11 cellular contexts compared by ENCODE assay signal in genomic region chr3:45123841-45124269, GRCh38. TPM values are rescaled to one million over a fixed set of nuclear protein-coding genes. Genes with fewer than 3 reads are reported as not detected.
DNase-seq lines count a peak whose midpoint lies in the region; ATAC-seq, FAIRE-seq and TF ChIP-seq lines count a peak whose summit lies in the region.
"Had no signal": no experiment of that assay in that cellular context is flagged by ENCODE, and none has a peak within 500 bp of the region (broad histone marks: within the 10 kb centered on the region; RNA-seq: fewer than 3 reads in every experiment).

No MANE protein-coding gene starts in this region.

- no peak overlapping the region for H3K4me3 ChIP-seq in A549
- H3K4me3 ChIP-seq in astrocyte (ENCODE audit: insufficient read depth, low read depth, low read length): no peak overlapping the region
- peak overlapping the region in 1 of 3 experiments; percentile 11 for H3K4me3 ChIP-seq in keratinocyte (ENCODE audit: control insufficient read depth in 2 of 3, extremely low read depth in 1 of 3, insufficient read depth in 2 of 3, low read depth in 1 of 3, low read length in 3 of 3)
- no peak overlapping the region for H3K4me3 ChIP-seq in upper lobe of left lung
- H3K4me3 ChIP-seq: spleen had no signal

- dilution Hi-C loops in keratinocyte (cut with MboI; ENCODE audit: extremely low pct_ligation_motif_present, low sequenced_read_pairs): no loop called here

- peak overlapping the region; percentile 72 to 85 for H3K27ac ChIP-seq in A549
- H3K27ac ChIP-seq in astrocyte (ENCODE audit: low read depth, low read length): peak overlapping the region; percentile 67
- H3K27ac ChIP-seq in keratinocyte (ENCODE audit: control insufficient read depth, insufficient read depth, low read length): peak overlapping the region; percentile 99
- no peak overlapping the region for H3K27ac ChIP-seq in upper lobe of left lung
- H3K27ac ChIP-seq: spleen had no signal

- H2AFZ ChIP-seq in astrocyte (ENCODE audit: low read depth, low read length) (no peak overlapping the region), keratinocyte (ENCODE audit: control insufficient read depth, low read length) (no peak overlapping the region)

- CTCF ChIA-PET in A549 (lab: Yijun Ruan, JAX): interaction anchor here (0.6 to 1.8 kb wide), 8 partner anchors 15 to 304 kb away, joined by 3 to 16 read pairs (median 3); no protein-coding TSS in a partner anchor

- H3K36me3 ChIP-seq in astrocyte (ENCODE audit: insufficient read depth, low read length): no peaks in the 10 kb centered on the region
- peaks cover 9 to 45% of the 10 kb centered on the region in 2 experiments for H3K36me3 ChIP-seq in keratinocyte (ENCODE audit: control insufficient read depth in 2 of 2, extremely low read depth in 1 of 2, insufficient read depth in 2 of 2, low read length in 2 of 2)
- H3K36me3 ChIP-seq in upper lobe of left lung: no peaks in the 10 kb centered on the region
- H3K36me3 ChIP-seq: spleen had no signal

- TF ChIP-seq CTCF in A549 (IDR thresholded peaks at IDR 0.05) (no peak), astrocyte (IDR thresholded peaks at IDR 0.05; ENCODE audit: insufficient read depth, low read depth, low read length) (no peak), keratinocyte (optimal IDR thresholded peaks at IDR 0.05 in 1 of 3, IDR thresholded peaks at IDR 0.05 in 1 of 3, conservative IDR thresholded peaks at IDR 0.05 in 1 of 3; ENCODE audit: extremely low read depth in 1 of 3, insufficient read depth in 2 of 3, low read length in 3 of 3) (no peak), upper lobe of left lung (IDR thresholded peaks at IDR 0.05) (no peak)

- 11% methylated on average over 2 of the region's 2 CpGs for WGBS in A549 (ENCODE audit: missing lambda C conversion rate)
- WGBS in upper lobe of left lung, 2 donors: 67 to 77% methylated on average over 2 of the region's 2 CpGs

- H3K79me2 ChIP-seq in astrocyte (ENCODE audit: insufficient read depth, low read length): no peaks in the 10 kb centered on the region
- H3K79me2 ChIP-seq in keratinocyte (ENCODE audit: control insufficient read depth, insufficient read depth, low read length): peaks cover 76% of the 10 kb centered on the region

- H3K9me1 ChIP-seq in keratinocyte (ENCODE audit: control insufficient read depth, extremely low read depth, insufficient read depth, low read length): peaks cover 23% of the 10 kb centered on the region

- H3K9ac ChIP-seq in astrocyte (ENCODE audit: low read length) (peak overlapping the region; percentile 57), keratinocyte (ENCODE audit: control insufficient read depth, extremely low read depth, insufficient read depth, low read length) (peak overlapping the region; percentile 76)

- H4K20me1 ChIP-seq in astrocyte (ENCODE audit: insufficient read depth, low read length) (no peaks in the 10 kb centered on the region), keratinocyte (ENCODE audit: control insufficient read depth, extremely low read depth, insufficient read depth, low read length) (peaks cover 34% of the 10 kb centered on the region)

- H3K4me1 Mint-ChIP-seq in astrocyte (ENCODE audit: low read depth, unreplicated experiment): peaks cover 18% of the 10 kb centered on the region

- peak overlapping the region; percentile 78 for H3K4me2 ChIP-seq in A549
- H3K4me2 ChIP-seq in astrocyte (ENCODE audit: low read length): peak overlapping the region; percentile 58
- H3K4me2 ChIP-seq in keratinocyte (ENCODE audit: control insufficient read depth, extremely low read depth, insufficient read depth, low read depth, low read length): peak overlapping the region; percentile 80

- POLR2A ChIA-PET in A549 (lab: Yijun Ruan, JAX): interaction anchor here (0.8 to 1.6 kb wide), 7 partner anchors 10 to 82 kb away, joined by 3 to 8 read pairs (median 4); partner anchors contain the start of gene CDCP1

- DNase-seq in A549 (ENCODE audit: low read depth in 1 of 2, low spot score in 1 of 2): peak; percentile 44 to 70
- DNase-seq in HK-2 (ENCODE audit: unreplicated experiment): peak; percentile 74
- DNase-seq in astrocyte (ENCODE audit: low read depth): peak; percentile 92
- DNase-seq in keratinocyte (ENCODE audit: low read depth, low spot score): no peak
- DNase-seq in GM19240 (ENCODE audit: insufficient read length, low spot score): no peak
- no peak for DNase-seq in upper lobe of left lung
- no peak for DNase-seq in activated CD4-positive, alpha-beta T cell treated with anti-CD3 and anti-CD28 coated beads for 48 hours
- DNase-seq: CD8-positive, alpha-beta T cell; spleen; substantia nigra had no signal

- ATAC-seq in A549 (peak; percentile 81 to 89; a peak in 5 of 6 replicates), upper lobe of left lung (ENCODE audit: low FRiP score in 2 of 2) (no peak), GM21825 (IDR thresholded peaks at IDR 0.05; ENCODE audit: unreplicated experiment) (no peak)
- ATAC-seq: CD8-positive, alpha-beta T cell had no signal

- no peak for FAIRE-seq in A549 (lab: Jason Lieb, UNC)
- FAIRE-seq in astrocyte (lab: Jason Lieb, UNC): no peak
- peak; percentile 92 for FAIRE-seq in keratinocyte (lab: Jason Lieb, UNC)

- no peak for TF ChIP-seq POLR2A in A549 (IDR thresholded peaks at IDR 0.05; ENCODE audit: low read length)
- TF ChIP-seq POLR2A in upper lobe of left lung (IDR thresholded peaks at IDR 0.05): no peak

- H3K27me3 ChIP-seq in astrocyte (ENCODE audit: insufficient read depth, low read length): no peaks in the 10 kb centered on the region
- no peaks in the 10 kb centered on the region for H3K27me3 ChIP-seq in keratinocyte (ENCODE audit: control insufficient read depth, extremely low read depth, insufficient read depth, low read length)
- H3K27me3 ChIP-seq in upper lobe of left lung: no peaks in the 10 kb centered on the region

- H3K9me3 Mint-ChIP-seq in astrocyte (ENCODE audit: unreplicated experiment): no peaks in the 10 kb centered on the region
- H3K9me3 Mint-ChIP-seq: CD8-positive, alpha-beta T cell had no signal

- TF ChIP-seq EP300 in A549 (IDR thresholded peaks at IDR 0.05): no peak
- no peak for TF ChIP-seq EP300 in upper lobe of left lung (IDR thresholded peaks at IDR 0.05)

- H3K4me1 ChIP-seq in A549 (peaks cover 57% of the 10 kb centered on the region), astrocyte (ENCODE audit: insufficient read depth, low read length) (peaks cover 33% of the 10 kb centered on the region), keratinocyte (ENCODE audit: control insufficient read depth, extremely low read depth, insufficient read depth, low read length) (peaks cover 90% of the 10 kb centered on the region), upper lobe of left lung (peaks cover 0 to 5% (median 0%) of the 10 kb centered on the region in 4 donors)
- H3K4me1 ChIP-seq: spleen had no signal

- no peaks in the 10 kb centered on the region for H3K36me3 Mint-ChIP-seq in astrocyte (ENCODE audit: low read depth, unreplicated experiment)
- H3K36me3 Mint-ChIP-seq: CD8-positive, alpha-beta T cell had no signal

- TF ChIP-seq RAD21 in A549 (conservative IDR thresholded peaks at IDR 0.05 in 1 of 2, IDR thresholded peaks at IDR 0.05 in 1 of 2): no peak

- no peak overlapping the region for H3K4me3 Mint-ChIP-seq in astrocyte (ENCODE audit: unreplicated experiment)
- H3K4me3 Mint-ChIP-seq: CD8-positive, alpha-beta T cell had no signal

- peaks cover 7% of the 10 kb centered on the region for H3K27me3 Mint-ChIP-seq in astrocyte (ENCODE audit: low read depth, unreplicated experiment)

- H3K27ac Mint-ChIP-seq in astrocyte (ENCODE audit: unreplicated experiment): peak overlapping the region; percentile 31
- H3K27ac Mint-ChIP-seq: CD8-positive, alpha-beta T cell had no signal

- H3K9me3 ChIP-seq in A549 (no peaks in the 10 kb centered on the region), astrocyte (ENCODE audit: insufficient read depth, low read depth, low read length) (no peaks in the 10 kb centered on the region), keratinocyte (ENCODE audit: control insufficient read depth, low read depth, low read length) (no peaks in the 10 kb centered on the region), upper lobe of left lung (no peaks in the 10 kb centered on the region)
- H3K9me3 ChIP-seq: spleen had no signal

TF ChIP-seq in A549, 52 proteins besides CTCF, POLR2A, EP300 and RAD21 (continues in another document):
- TF ChIP-seq PHF8 (IDR thresholded peaks at IDR 0.05; ENCODE audit: borderline replicate concordance, low read depth) (no peak), EHF (CRISPR knock-in tag; IDR thresholded peaks at IDR 0.05) (no peak), FOSL2 (IDR thresholded peaks at IDR 0.05) (no peak), FOSL2 (CRISPR knock-in tag; IDR thresholded peaks at IDR 0.05) (peak; percentile 8; the same call in 1 of the 2 replicates)

RNA-seq across cellular contexts. Expression of gene CDCP1, which starts 22.3 kb away (rescaled TPM):
- polyA plus RNA-seq in A549 (2011; rRNA removed): 9.9 and 12.5 TPM in 2 replicates
- 2.1 and 2.8 TPM in 2 replicates for polyA plus RNA-seq in A549 (2012; cell fraction: cytosol; rRNA removed)
- polyA plus RNA-seq in A549 (2012; cell fraction: nucleus; rRNA removed): 3.5 and 3.7 TPM in 2 replicates
- polyA plus RNA-seq in A549 (2017; fragmentation: RNase III; extraction: RNeasy Plus Mini Kit Qiagen cat#74134 plus additional on column Dnase treatment): 3.0 to 3.9 TPM (median 3.4 TPM) in 3 replicates
- 16.5 and 17.8 TPM in 2 replicates for polyA minus RNA-seq in A549 (2011; rRNA and poly(A)+ RNA removed)
- total RNA-seq in astrocyte: 4.2 and 6.8 TPM in 2 replicates
- 71.0 to 171 TPM (median 85.8 TPM) in 3 replicates for polyA plus RNA-seq in keratinocyte
- polyA plus RNA-seq in keratinocyte (2011; ENCODE audit: low read depth): 25.6 TPM
- 94.9 and 114 TPM in 2 replicates for polyA plus RNA-seq in keratinocyte (2011; cell fraction: cytosol; rRNA removed)
- polyA plus RNA-seq in keratinocyte (2011; cell fraction: nucleus; rRNA removed): 289 and 310 TPM in 2 replicates
- polyA plus RNA-seq in keratinocyte (2012; ENCODE audit: low replicate concordance): 62.4 and 123 TPM in 2 replicates
- polyA minus RNA-seq in keratinocyte: 124 to 419 TPM (median 165 TPM) in 3 replicates
- 129 TPM for polyA minus RNA-seq in keratinocyte (2011; cell fraction: cytosol; rRNA and poly(A)+ RNA removed)
- 264 and 415 TPM in 2 replicates for polyA minus RNA-seq in keratinocyte (2011; cell fraction: nucleus; rRNA and poly(A)+ RNA removed)
- 10 to 100 TPM in 5 of 6 donors, 1 to 10 TPM in 1; 9.9 to 32.7 (median 19.2) TPM for total RNA-seq in upper lobe of left lung
- total RNA-seq: CD8-positive, alpha-beta T cell had no signal

Comparison
In these comparisons a context has a peak if more than half of its experiments do, and no peak if none do; other contexts are left out.
1. ATAC-seq: peak in A549 (2 of 2); none in upper lobe of left lung (0 of 2) and GM21825 (single experiment).
2. DNase-seq: peak in A549 (2 of 2), HK-2 (single experiment) and astrocyte (single experiment); none in keratinocyte (single experiment), GM19240 (single experiment), upper lobe of left lung (0 of 2) and activated CD4-positive, alpha-beta T cell treated with anti-CD3 and anti-CD28 coated beads for 48 hours (single experiment).
3. H3K27ac ChIP-seq: peak in A549 (2 of 2), astrocyte (single experiment) and keratinocyte (single experiment); none in upper lobe of left lung (0 of 4).
4. Peak in every context shown above with its lines, with median percentiles within 50 percentile points of each other: H3K4me2 ChIP-seq.